Comparison of ENCODE assay signal across 15 cellular contexts in the genomic region with DNA sequence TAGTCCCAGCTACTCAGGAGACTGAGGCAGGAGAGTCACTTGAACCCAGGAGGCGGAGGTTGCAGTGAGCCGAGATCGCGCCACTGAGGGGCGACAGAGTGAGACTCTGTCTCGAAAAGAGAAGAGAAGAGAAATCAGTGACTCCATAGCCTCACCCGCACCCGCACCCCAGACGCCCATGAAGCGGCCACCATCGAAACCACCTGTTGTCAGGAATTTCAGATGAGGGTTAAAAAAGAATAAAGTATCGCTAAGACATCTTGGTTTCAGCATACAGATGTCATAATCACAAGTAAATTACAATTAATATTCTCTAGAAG. TPM values are rescaled to one million over a fixed set of nuclear protein-coding genes. Genes with fewer than 3 reads are reported as not detected.
DNase-seq lines count a peak whose midpoint lies in the region; ATAC-seq and TF ChIP-seq lines count a peak whose summit lies in the region.
"Had no signal": no experiment of that assay in that cellular context is flagged by ENCODE, and none has a peak within 500 bp of the region (broad histone marks: within the 10 kb centered on the region; RNA-seq: fewer than 3 reads in every experiment).

No MANE protein-coding gene starts in this region.

- no peaks in the 10 kb centered on the region for H3K4me1 ChIP-seq in vagina
- no peaks in the 10 kb centered on the region for H3K4me1 ChIP-seq in gastroesophageal sphincter
- H3K4me1 ChIP-seq: Caco-2 had no signal

- TF ChIP-seq CTCF in osteocyte (IDR thresholded peaks at IDR 0.05) (no peak), vagina (IDR thresholded peaks at IDR 0.05) (no peak), gastroesophageal sphincter (IDR thresholded peaks at IDR 0.05) (no peak)

- peaks cover 22% of the 10 kb centered on the region for H3K36me3 Mint-ChIP-seq in activated T-cell treated with anti-CD3 and anti-CD28 coated beads, Interleukin-2, amount 50 U/mL, for 24 hours (ENCODE audit: low read depth)
- peaks cover 7% of the 10 kb centered on the region for H3K36me3 Mint-ChIP-seq in activated T-cell treated with anti-CD3 and anti-CD28 coated beads, Interleukin-2, amount 50 U/mL, for 4 hours (ENCODE audit: insufficient read depth)
- H3K36me3 Mint-ChIP-seq in T-helper 17 cell (ENCODE audit: low read depth), result peaks cover 5% of the 10 kb centered on the region
- peaks cover 29% of the 10 kb centered on the region for H3K36me3 Mint-ChIP-seq in osteocyte (ENCODE audit: unreplicated experiment)

- H3K27ac ChIP-seq in vagina, result no peak overlapping the region
- H3K27ac ChIP-seq in gastroesophageal sphincter, result no peak overlapping the region
- H3K27ac ChIP-seq: C4-2B, GM23248, HL-60 had no signal

- no peak overlapping the region for H3K4me3 Mint-ChIP-seq in activated T-cell treated with anti-CD3 and anti-CD28 coated beads, Interleukin-2, amount 50 U/mL, for 24 hours
- no peak overlapping the region for H3K4me3 Mint-ChIP-seq in activated T-cell treated with anti-CD3 and anti-CD28 coated beads, Interleukin-2, amount 50 U/mL, for 4 hours
- H3K4me3 Mint-ChIP-seq in T-helper 17 cell, result no peak overlapping the region
- no peak overlapping the region for H3K4me3 Mint-ChIP-seq in osteocyte (ENCODE audit: unreplicated experiment)
- H3K4me3 Mint-ChIP-seq: CD4-positive, alpha-beta T cell had no signal

- no peaks in the 10 kb centered on the region for H3K4me1 Mint-ChIP-seq in activated T-cell treated with anti-CD3 and anti-CD28 coated beads, Interleukin-2, amount 50 U/mL, for 24 hours (ENCODE audit: low read depth)
- no peaks in the 10 kb centered on the region for H3K4me1 Mint-ChIP-seq in activated T-cell treated with anti-CD3 and anti-CD28 coated beads, Interleukin-2, amount 50 U/mL, for 4 hours (ENCODE audit: low read depth)
- H3K4me1 Mint-ChIP-seq in T-helper 17 cell (peaks cover 6% of the 10 kb centered on the region), osteocyte (ENCODE audit: unreplicated experiment) (peaks cover 3% of the 10 kb centered on the region)

- H3K9me3 ChIP-seq in T-helper 17 cell (ENCODE audit: control insufficient read depth, low read length, poor library complexity, severe bottlenecking), result no peaks in the 10 kb centered on the region
- no peaks in the 10 kb centered on the region for H3K9me3 ChIP-seq in vagina
- H3K9me3 ChIP-seq in gastroesophageal sphincter, result no peaks in the 10 kb centered on the region
- H3K9me3 ChIP-seq: Caco-2 had no signal

- ATAC-seq in activated T-cell treated with anti-CD3 and anti-CD28 coated beads, Interleukin-2, amount 50 U/mL, for 4 hours, result no peak
- no peak for ATAC-seq in T-helper 17 cell
- no peak for ATAC-seq in gastroesophageal sphincter

- H3K27ac Mint-ChIP-seq in activated T-cell treated with anti-CD3 and anti-CD28 coated beads, Interleukin-2, amount 50 U/mL, for 24 hours, result no peak overlapping the region
- H3K27ac Mint-ChIP-seq in T-helper 17 cell (peak overlapping the region; percentile 8), osteocyte (ENCODE audit: unreplicated experiment) (no peak overlapping the region)
- H3K27ac Mint-ChIP-seq: CD4-positive, alpha-beta T cell had no signal

- no peaks in the 10 kb centered on the region for H3K9me3 Mint-ChIP-seq in activated T-cell treated with anti-CD3 and anti-CD28 coated beads, Interleukin-2, amount 50 U/mL, for 24 hours
- H3K9me3 Mint-ChIP-seq in activated T-cell treated with anti-CD3 and anti-CD28 coated beads, Interleukin-2, amount 50 U/mL, for 4 hours, result no peaks in the 10 kb centered on the region
- H3K9me3 Mint-ChIP-seq in osteocyte (ENCODE audit: unreplicated experiment), result no peaks in the 10 kb centered on the region
- H3K9me3 Mint-ChIP-seq: CD4-positive, alpha-beta T cell had no signal

- no peak for TF ChIP-seq EP300 in gastroesophageal sphincter (IDR thresholded peaks at IDR 0.05)

- DNase-seq in activated T-cell treated with anti-CD3 and anti-CD28 coated beads, Interleukin-2, amount 50 U/mL, for 24 hours, result peak; percentile 7
- no peak for DNase-seq in activated T-cell treated with anti-CD3 and anti-CD28 coated beads, Interleukin-2, amount 50 U/mL, for 4 hours
- DNase-seq in T-helper 17 cell (no peak), osteocyte (ENCODE audit: extremely low spot score, unreplicated experiment) (peak; percentile 73), vagina (ENCODE audit: extremely low spot score in 2 of 2) (peak; percentile 10 to 14), A172 (ENCODE audit: low spot score) (no peak)
- DNase-seq: ACHN; AML-193; Caco-2; CD4-positive, alpha-beta T cell; GM23248; HCEC 1CT had no signal

- intact Hi-C loops in vagina (cut with DNase I), result no loop called here

- H3K4me3 ChIP-seq in vagina (no peak overlapping the region), gastroesophageal sphincter (no peak overlapping the region)
- H3K4me3 ChIP-seq: GM23248 had no signal

- H3K27me3 ChIP-seq in vagina (no peaks in the 10 kb centered on the region), gastroesophageal sphincter (no peaks in the 10 kb centered on the region)

- H3K27me3 Mint-ChIP-seq in activated T-cell treated with anti-CD3 and anti-CD28 coated beads, Interleukin-2, amount 50 U/mL, for 24 hours, result no peaks in the 10 kb centered on the region
- H3K27me3 Mint-ChIP-seq in activated T-cell treated with anti-CD3 and anti-CD28 coated beads, Interleukin-2, amount 50 U/mL, for 4 hours (ENCODE audit: low read depth), result no peaks in the 10 kb centered on the region
- H3K27me3 Mint-ChIP-seq in T-helper 17 cell (no peaks in the 10 kb centered on the region), osteocyte (ENCODE audit: unreplicated experiment) (no peaks in the 10 kb centered on the region)
- H3K27me3 Mint-ChIP-seq: CD4-positive, alpha-beta T cell had no signal

- 93 to 96% methylated on average over 3 to 11 of the region's 12 CpGs for WGBS in gastroesophageal sphincter (ENCODE audit: low coverage in 1 of 2), 2 donors

- TF ChIP-seq POLR2A in vagina (IDR thresholded peaks at IDR 0.05) (no peak), gastroesophageal sphincter (IDR thresholded peaks at IDR 0.05) (no peak)

- H3K36me3 ChIP-seq in vagina, result no peaks in the 10 kb centered on the region
- peaks cover 0 to 60% of the 10 kb centered on the region in 2 donors for H3K36me3 ChIP-seq in gastroesophageal sphincter

RNA-seq across cellular contexts. Expression of gene NPHP4, which starts 47.4 kb away (rescaled TPM):
- 1 to 10 TPM; 7.0 to 9.3 (median 7.1) TPM for total RNA-seq in activated T-cell treated with anti-CD3 and anti-CD28 coated beads, Interleukin-2, amount 50 U/mL, for 4 hours
- total RNA-seq in T-helper 17 cell, result 10 to 100 TPM in 1 of 2 donors, 1 to 10 TPM in 1; 9.9 to 14.1 TPM
- 11.1 and 12.8 TPM in 2 replicates for total RNA-seq in osteocyte
- 11.3 TPM for total RNA-seq in vagina
- 1 to 10 TPM; 5.7 to 9.7 (median 6.2) TPM for total RNA-seq in gastroesophageal sphincter
- total RNA-seq in A172 (2014; rRNA removed; shearing (Covaris generic)), result 1.9 and 3.5 TPM in 2 replicates

Comparison
In these comparisons a context has a peak if more than half of its experiments do, and no peak if none do; other contexts are left out.
1. DNase-seq: peak in activated T-cell treated with anti-CD3 and anti-CD28 coated beads, Interleukin-2, amount 50 U/mL, for 24 hours (single experiment), osteocyte (single experiment) and vagina (2 of 2); none in activated T-cell treated with anti-CD3 and anti-CD28 coated beads, Interleukin-2, amount 50 U/mL, for 4 hours (single experiment), T-helper 17 cell (0 of 3) and A172 (single experiment).